Comparison of ENCODE assay signal across 13 cellular contexts in genomic region chr17:16449121-16449570, GRCh38. TPM values are rescaled to one million over a fixed set of nuclear protein-coding genes. Genes with fewer than 3 reads are reported as not detected.
DNase-seq lines count a peak whose midpoint lies in the region; TF ChIP-seq lines count a peak whose summit lies in the region.
"Had no signal": no experiment of that assay in that cellular context is flagged by ENCODE, and none has a peak within 500 bp of the region (broad histone marks: within the 10 kb centered on the region; RNA-seq: fewer than 3 reads in every experiment).

No MANE protein-coding gene starts in this region.

- H3K4me3 Mint-ChIP-seq in HFFc6: no peak overlapping the region
- H3K4me3 Mint-ChIP-seq in activated T-helper 1 cell treated with anti-CD3 and anti-CD28 coated beads, Interleukin-12 subunit alpha, Interleukin-12 subunit beta, Interleukin-2, Interleukin-4 antibody, amounts not matched to agents 30 ng/mL and 10 ng/mL and 1 ng/mL, durations not matched to agents 14 hours and 24 hours and 36 hours: no peak overlapping the region

- H3K9me3 Mint-ChIP-seq in HFFc6: no peaks in the 10 kb centered on the region
- H3K9me3 Mint-ChIP-seq in activated T-helper 1 cell treated with anti-CD3 and anti-CD28 coated beads, Interleukin-12 subunit alpha, Interleukin-12 subunit beta, Interleukin-2, Interleukin-4 antibody, amounts not matched to agents 30 ng/mL and 10 ng/mL and 1 ng/mL, durations not matched to agents 14 hours and 24 hours and 36 hours: no peaks in the 10 kb centered on the region

- H3K4me3 ChIP-seq in AG10803 (ENCODE audit: low read length) (no peak overlapping the region), fibroblast of the aortic adventitia (ENCODE audit: low read depth, low read length) (no peak overlapping the region)

- peaks cover 16% of the 10 kb centered on the region for H3K27me3 Mint-ChIP-seq in HFFc6 (ENCODE audit: insufficient read depth)
- no peaks in the 10 kb centered on the region for H3K27me3 Mint-ChIP-seq in activated T-helper 1 cell treated with anti-CD3 and anti-CD28 coated beads, Interleukin-12 subunit alpha, Interleukin-12 subunit beta, Interleukin-2, Interleukin-4 antibody, amounts not matched to agents 30 ng/mL and 10 ng/mL and 1 ng/mL, durations not matched to agents 14 hours and 24 hours and 36 hours (ENCODE audit: insufficient read depth)

- intact Hi-C loops in activated T-helper 1 cell treated with anti-CD3 and anti-CD28 coated beads, Interleukin-12 subunit alpha, Interleukin-12 subunit beta, Interleukin-2, Interleukin-4 antibody, amounts not matched to agents 30 ng/mL and 10 ng/mL and 1 ng/mL, durations not matched to agents 14 hours and 24 hours and 36 hours (cut with micrococcal nuclease): no loop called here

- H3K27ac Mint-ChIP-seq in HFFc6: peak overlapping the region; percentile 11; the same call in 1 of the 2 replicates
- H3K27ac Mint-ChIP-seq in activated T-helper 1 cell treated with anti-CD3 and anti-CD28 coated beads, Interleukin-12 subunit alpha, Interleukin-12 subunit beta, Interleukin-2, Interleukin-4 antibody, amounts not matched to agents 30 ng/mL and 10 ng/mL and 1 ng/mL, durations not matched to agents 14 hours and 24 hours and 36 hours: peak overlapping the region; percentile 61

- peaks cover 16% of the 10 kb centered on the region; the same call in 1 of the 2 replicates for H3K36me3 Mint-ChIP-seq in HFFc6 (ENCODE audit: low read depth)
- peaks cover 38% of the 10 kb centered on the region for H3K36me3 Mint-ChIP-seq in activated T-helper 1 cell treated with anti-CD3 and anti-CD28 coated beads, Interleukin-12 subunit alpha, Interleukin-12 subunit beta, Interleukin-2, Interleukin-4 antibody, amounts not matched to agents 30 ng/mL and 10 ng/mL and 1 ng/mL, durations not matched to agents 14 hours and 24 hours and 36 hours (ENCODE audit: low read depth)

- DNase-seq in AG10803 (ENCODE audit: low read depth) (peak; percentile 58), HFFc6 (peak; percentile 57), fibroblast of the aortic adventitia (ENCODE audit: low read depth) (peak; percentile 55), NCI-H69 (lab: John Stamatoyannopoulos, UW) (no peak), NOMO-1 treated with DMSO at 0.1 percent for 48 hours (lab: John Stamatoyannopoulos, UW; ENCODE audit: unreplicated experiment) (no peak), OCI-M1 (lab: John Stamatoyannopoulos, UW) (no peak), GM19240 (ENCODE audit: insufficient read length, low spot score) (no peak)
- no peak for DNase-seq in activated T-helper 1 cell treated with anti-CD3 and anti-CD28 coated beads, Interleukin-12 subunit alpha, Interleukin-12 subunit beta, Interleukin-2, Interleukin-4 antibody, amounts not matched to agents 30 ng/mL and 10 ng/mL and 1 ng/mL, durations not matched to agents 14 hours and 24 hours and 36 hours (ENCODE audit: low spot score)
- DNase-seq: activated CD4-positive, alpha-beta T cell treated with anti-CD3 and anti-CD28 coated beads for 1 hour; activated gamma-delta T cell treated with Interleukin-2 at 50 U/mL for 16 hours; GDM1; NCI-H187; substantia nigra had no signal

- TF ChIP-seq CTCF in AG10803 (conservative IDR thresholded peaks at IDR 0.05; ENCODE audit: low read length) (no peak), HFFc6 (IDR thresholded peaks at IDR 0.05) (no peak), fibroblast of the aortic adventitia (IDR thresholded peaks at IDR 0.05; ENCODE audit: insufficient read depth, low read length) (no peak)

- peaks cover 17% of the 10 kb centered on the region for H3K4me1 Mint-ChIP-seq in HFFc6 (ENCODE audit: low read depth)
- H3K4me1 Mint-ChIP-seq in activated T-helper 1 cell treated with anti-CD3 and anti-CD28 coated beads, Interleukin-12 subunit alpha, Interleukin-12 subunit beta, Interleukin-2, Interleukin-4 antibody, amounts not matched to agents 30 ng/mL and 10 ng/mL and 1 ng/mL, durations not matched to agents 14 hours and 24 hours and 36 hours (ENCODE audit: low read depth): peaks cover 26% of the 10 kb centered on the region

RNA-seq across cellular contexts. Expression of gene TRPV2, which starts 33.8 kb away (rescaled TPM):
- total RNA-seq in HFFc6 (2021; fragmentation: NEBNext Ultra II Directional; extraction: Animal tissue kit (Norgen Biotek cat#: 25700)): 10 to 100 TPM in 4 of 6 experiments, 1 to 10 TPM in 2; 2.9 to 19.5 (median 18.1) TPM
- 38.2 and 42.2 TPM in 2 replicates for total RNA-seq in activated T-helper 1 cell treated with anti-CD3 and anti-CD28 coated beads, Interleukin-12 subunit alpha, Interleukin-12 subunit beta, Interleukin-2, Interleukin-4 antibody, amounts not matched to agents 30 ng/mL and 10 ng/mL and 1 ng/mL, durations not matched to agents 14 hours and 24 hours and 36 hours
- 5.3 and 45.3 TPM in 2 replicates for total RNA-seq in fibroblast of the aortic adventitia (ENCODE audit: low replicate concordance)

RNA-seq across cellular contexts. Expression of gene LRRC75A, which starts 42.8 kb away (rescaled TPM):
- under 1 TPM; 0.14 to 0.57 (median 0.27) TPM for total RNA-seq in HFFc6 (2021; fragmentation: NEBNext Ultra II Directional; extraction: Animal tissue kit (Norgen Biotek cat#: 25700))
- 1.6 TPM in 2 replicates for total RNA-seq in activated T-helper 1 cell treated with anti-CD3 and anti-CD28 coated beads, Interleukin-12 subunit alpha, Interleukin-12 subunit beta, Interleukin-2, Interleukin-4 antibody, amounts not matched to agents 30 ng/mL and 10 ng/mL and 1 ng/mL, durations not matched to agents 14 hours and 24 hours and 36 hours
- 3.6 and 6.1 TPM in 2 replicates for total RNA-seq in fibroblast of the aortic adventitia (ENCODE audit: low replicate concordance)

Comparison
In these comparisons a context has a peak if more than half of its experiments do, and no peak if none do; other contexts are left out.
1. DNase-seq: peak in AG10803 (single experiment), HFFc6 (single experiment) and fibroblast of the aortic adventitia (single experiment); none in activated T-helper 1 cell treated with anti-CD3 and anti-CD28 coated beads, Interleukin-12 subunit alpha, Interleukin-12 subunit beta, Interleukin-2, Interleukin-4 antibody, amounts not matched to agents 30 ng/mL and 10 ng/mL and 1 ng/mL, durations not matched to agents 14 hours and 24 hours and 36 hours (single experiment), NCI-H69 (single experiment), NOMO-1 treated with DMSO at 0.1 percent for 48 hours (single experiment), OCI-M1 (single experiment) and GM19240 (single experiment).